Comparison of ENCODE assay signal across 12 cellular contexts in the genomic region with DNA sequence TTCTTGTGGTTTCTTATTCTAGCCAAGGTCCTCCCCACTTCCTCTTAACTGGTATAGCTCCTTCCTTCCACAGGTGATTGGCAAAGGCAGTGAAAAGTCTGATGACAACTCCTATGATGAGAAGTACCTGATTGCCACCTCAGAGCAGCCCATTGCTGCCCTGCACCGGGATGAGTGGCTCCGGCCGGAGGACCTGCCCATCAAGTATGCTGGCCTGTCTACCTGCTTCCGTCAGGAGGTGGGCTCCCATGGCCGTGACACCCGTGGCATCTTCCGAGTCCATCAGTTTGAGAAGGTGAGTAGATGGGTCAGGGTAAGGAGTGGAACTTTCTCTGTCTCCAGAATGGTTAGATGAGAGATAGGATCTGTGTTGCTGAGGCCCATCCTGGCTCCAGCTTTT.
"Had no signal": no experiment of that assay in that cellular context is flagged by ENCODE, and none has a peak within 500 bp of the region (broad histone marks: within the 10 kb centered on the region; RNA-seq: fewer than 3 reads in every experiment).

No MANE protein-coding gene starts in this region.

- ATAC-seq: activated CD4-positive, CD25-positive, alpha-beta regulatory T cell treated with anti-CD3 and anti-CD28 coated beads, Interleukin-2, amount 50 U/mL, for 24 hours; pancreas; sciatic nerve; stimulated activated naive B cell treated with anti-CD40 and anti-IgM and Interleukin-4, amounts not matched to agents 10 μg/mL and 1 μg/mL and 100 μg/mL, for 72 hours had no signal

- H3K27me3 Mint-ChIP-seq: memory B cell; naive B cell; stimulated activated naive B cell treated with anti-CD40 and anti-IgM and Interleukin-4, amounts not matched to agents 10 μg/mL and 1 μg/mL and 100 μg/mL, for 72 hours had no signal

- H3K4me1 Mint-ChIP-seq: naive B cell had no signal

- H3K4me1 ChIP-seq: pancreas had no signal

- H3K9me3 Mint-ChIP-seq: activated naive CD4-positive, alpha-beta T cell treated with anti-CD3 and anti-CD28 coated beads for 36 hours; memory B cell; naive B cell; stimulated activated naive B cell treated with anti-CD40 and anti-IgM and Interleukin-4, amounts not matched to agents 10 μg/mL and 1 μg/mL and 100 μg/mL, for 72 hours had no signal

- H3K4me3 Mint-ChIP-seq: activated naive CD4-positive, alpha-beta T cell treated with anti-CD3 and anti-CD28 coated beads for 36 hours; memory B cell; naive B cell; stimulated activated naive B cell treated with anti-CD40 and anti-IgM and Interleukin-4, amounts not matched to agents 10 μg/mL and 1 μg/mL and 100 μg/mL, for 72 hours had no signal

- H3K9me3 ChIP-seq: esophagus squamous epithelium, neutrophil, pancreas had no signal

- H3K27ac ChIP-seq: esophagus squamous epithelium, neutrophil, pancreas had no signal

- H3K27ac Mint-ChIP-seq: activated naive CD4-positive, alpha-beta T cell treated with anti-CD3 and anti-CD28 coated beads for 36 hours; memory B cell had no signal

- H3K4me3 ChIP-seq: esophagus squamous epithelium, pancreas had no signal

- DNase-seq: activated naive CD4-positive, alpha-beta T cell treated with anti-CD3 and anti-CD28 coated beads for 36 hours; dermis blood vessel endothelial cell; effector memory CD4-positive, alpha-beta T cell; esophagus squamous epithelium; naive B cell; pancreas; stimulated activated CD4-positive, alpha-beta T cell treated with anti-CD3 and anti-CD28 coated beads, Interleukin-4, amount 100 ng/mL, for 24 hours; stimulated activated naive B cell treated with anti-CD40 and anti-IgM and Interleukin-4, amounts not matched to agents 10 μg/mL and 1 μg/mL and 100 μg/mL, for 72 hours had no signal

- H3K27me3 ChIP-seq: esophagus squamous epithelium, pancreas had no signal
